16 cellular contexts compared by ENCODE assay signal in genomic region chr9:88458716-88459115, GRCh38.
DNase-seq lines count a peak whose midpoint lies in the region; ATAC-seq and TF ChIP-seq lines count a peak whose summit lies in the region.
"Had no signal": no experiment of that assay in that cellular context is flagged by ENCODE, and none has a peak within 500 bp of the region (broad histone marks: within the 10 kb centered on the region; RNA-seq: fewer than 3 reads in every experiment).

No MANE protein-coding gene starts in this region.

- H3K4me1 Mint-ChIP-seq in activated T-cell treated with anti-CD3 and anti-CD28 coated beads, Interleukin-2, amount 50 U/mL, for 72 hours (ENCODE audit: low read depth) = peaks cover 12% of the 10 kb centered on the region

- ATAC-seq in activated T-cell treated with anti-CD3 and anti-CD28 coated beads, Interleukin-2, amount 50 U/mL, for 72 hours (replicated peaks in 1 of 2) = no peak
- ATAC-seq in GM21423 (IDR thresholded peaks at IDR 0.05; ENCODE audit: unreplicated experiment) = no peak
- ATAC-seq: effector memory CD8-positive, alpha-beta T cell; T-cell had no signal

- H3K36me3 Mint-ChIP-seq in activated T-cell treated with anti-CD3 and anti-CD28 coated beads, Interleukin-2, amount 50 U/mL, for 72 hours (ENCODE audit: insufficient read depth in 2 of 2) = peaks cover 1% of the 10 kb centered on the region in 2 donors

- H3K4me3 ChIP-seq in fibroblast of mammary gland (ENCODE audit: control insufficient read depth, low read depth, low read length) = no peak overlapping the region

- DNase-seq in EH (ENCODE audit: low read depth) = peak; percentile 95
- peak; percentile 11 for DNase-seq in RPMI7951 (ENCODE audit: low read depth)
- DNase-seq in fibroblast of mammary gland (ENCODE audit: low read depth) = peak; percentile 83
- peak; percentile 61 for DNase-seq in non-pigmented ciliary epithelial cell (ENCODE audit: low read depth)
- DNase-seq in activated T-cell treated with anti-CD3 and anti-CD28 coated beads, Interleukin-2, amount 50 U/mL, for 72 hours = no peak
- DNase-seq in nucleus accumbens (lab: John Stamatoyannopoulos, UW) = no peak
- DNase-seq in activated naive CD4-positive, alpha-beta T cell treated with anti-CD3 and anti-CD28 coated beads, Interleukin-2, amount 50 U/mL, for 16 hours = no peak
- DNase-seq: activated CD4-positive, CD25-positive, alpha-beta regulatory T cell; CD4-positive, CD25-positive, alpha-beta regulatory T cell; effector memory CD8-positive, alpha-beta T cell; glutamatergic neuron; Karpas-422; NCI-H187; stimulated activated CD4-positive, alpha-beta T cell treated with anti-CD3 and anti-CD28 coated beads, Interleukin-15, amount 100 ng/mL, for 24 hours; T-cell had no signal

- no peak overlapping the region for H3K4me3 Mint-ChIP-seq in activated T-cell treated with anti-CD3 and anti-CD28 coated beads, Interleukin-2, amount 50 U/mL, for 72 hours
- H3K4me3 Mint-ChIP-seq: CD4-positive, CD25-positive, alpha-beta regulatory T cell; effector memory CD8-positive, alpha-beta T cell; T-cell had no signal

- H3K9me3 Mint-ChIP-seq in activated T-cell treated with anti-CD3 and anti-CD28 coated beads, Interleukin-2, amount 50 U/mL, for 72 hours = no peaks in the 10 kb centered on the region
- H3K9me3 Mint-ChIP-seq: CD4-positive, CD25-positive, alpha-beta regulatory T cell; effector memory CD8-positive, alpha-beta T cell; T-cell had no signal

- TF ChIP-seq CTCF in fibroblast of mammary gland (conservative IDR thresholded peaks at IDR 0.05; ENCODE audit: control insufficient read depth, insufficient read depth, low read depth, low read length) = no peak

- H3K27me3 Mint-ChIP-seq in activated T-cell treated with anti-CD3 and anti-CD28 coated beads, Interleukin-2, amount 50 U/mL, for 72 hours (ENCODE audit: low read depth) = no peaks in the 10 kb centered on the region
- H3K27me3 Mint-ChIP-seq: CD4-positive, CD25-positive, alpha-beta regulatory T cell; effector memory CD8-positive, alpha-beta T cell; T-cell had no signal

- H3K27ac Mint-ChIP-seq in activated T-cell treated with anti-CD3 and anti-CD28 coated beads, Interleukin-2, amount 50 U/mL, for 72 hours = no peak overlapping the region
- H3K27ac Mint-ChIP-seq: CD4-positive, CD25-positive, alpha-beta regulatory T cell; effector memory CD8-positive, alpha-beta T cell; T-cell had no signal

Comparison
In these comparisons a context has a peak if more than half of its experiments do, and no peak if none do; other contexts are left out.
1. DNase-seq: peak in EH (single experiment), RPMI7951 (single experiment), fibroblast of mammary gland (single experiment) and non-pigmented ciliary epithelial cell (single experiment); none in activated T-cell treated with anti-CD3 and anti-CD28 coated beads, Interleukin-2, amount 50 U/mL, for 72 hours (0 of 2), nucleus accumbens (0 of 56) and activated naive CD4-positive, alpha-beta T cell treated with anti-CD3 and anti-CD28 coated beads, Interleukin-2, amount 50 U/mL, for 16 hours (single experiment).